ENCODE assay signal across 16 cellular contexts in the genomic region with DNA sequence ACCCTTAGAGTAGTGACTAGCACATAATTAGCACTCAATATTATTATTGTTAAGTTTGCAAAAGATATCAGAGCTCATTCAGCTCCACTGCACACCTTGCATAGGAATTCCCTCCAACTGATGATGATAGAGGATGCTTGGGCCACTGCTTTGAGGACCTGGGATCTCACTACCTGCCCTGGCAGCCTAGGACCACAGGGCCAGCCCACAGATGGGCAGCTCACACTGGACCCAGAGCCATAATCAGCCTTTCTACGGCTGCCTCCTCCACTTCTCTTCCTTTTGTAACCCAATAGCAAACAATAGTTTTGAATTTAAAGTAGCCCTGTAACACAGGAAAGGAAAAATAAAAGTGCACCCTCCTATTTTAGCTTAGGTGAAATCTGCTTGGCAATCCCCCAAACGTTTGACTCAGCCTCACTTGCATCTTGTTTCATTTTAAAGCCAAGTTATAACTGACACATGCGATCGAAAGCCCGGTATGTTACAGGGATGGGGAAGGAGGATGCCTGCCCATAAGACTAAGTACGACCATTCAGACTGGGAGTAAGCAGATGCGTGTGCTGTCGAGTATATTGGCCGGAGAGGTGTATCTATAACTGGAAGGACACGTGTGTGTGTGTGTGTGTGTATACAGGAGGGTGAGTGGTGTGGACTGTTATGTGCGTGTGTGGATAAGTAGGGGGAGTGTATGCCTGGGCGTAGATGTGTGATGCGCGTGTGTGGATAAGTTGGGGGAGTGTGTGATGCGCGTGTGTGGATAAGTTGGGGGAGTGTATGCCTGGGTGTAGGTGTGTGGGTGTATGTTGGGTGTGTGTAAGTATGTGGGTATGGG.
A peak's percentile ranks its signal among the peaks of the same experiment; 100 is the strongest.
DNase-seq lines count a peak whose midpoint lies in the region; TF ChIP-seq lines count a peak whose summit lies in the region.
"Had no signal": no experiment of that assay in that cellular context is flagged by ENCODE, and none has a peak within 500 bp of the region (broad histone marks: within the 10 kb centered on the region; RNA-seq: fewer than 3 reads in every experiment).

No MANE protein-coding gene starts in this region.

- H3K4me1 ChIP-seq in ectodermal cell (ENCODE audit: control insufficient read depth, insufficient read depth, low read length) = peaks cover 45% of the 10 kb centered on the region
- H3K4me1 ChIP-seq in left ventricle myocardium inferior = peaks cover 18% of the 10 kb centered on the region

- CTCF ChIA-PET in RWPE1 (lab: Yijun Ruan, JAX) = interaction anchor here (0.6 kb wide), 1 partner anchor 12 kb away, joined by 5 read pairs; no protein-coding TSS in a partner anchor

- TF ChIP-seq CTCF in RWPE1 (conservative IDR thresholded peaks at IDR 0.05; ENCODE audit: low read depth) (no peak), WERI-Rb-1 (IDR thresholded peaks at IDR 0.05; ENCODE audit: low read depth, low read length) (no peak), left ventricle myocardium inferior (IDR thresholded peaks at IDR 0.05; ENCODE audit: borderline replicate concordance) (no peak)

- H3K36me3 ChIP-seq in ectodermal cell (ENCODE audit: control insufficient read depth, insufficient read depth, low read length) = no peaks in the 10 kb centered on the region
- no peaks in the 10 kb centered on the region for H3K36me3 ChIP-seq in WERI-Rb-1
- no peaks in the 10 kb centered on the region for H3K36me3 ChIP-seq in left ventricle myocardium inferior

- H3K4me3 ChIP-seq in ectodermal cell (ENCODE audit: insufficient read depth, low read depth, low read length) (no peak overlapping the region), WERI-Rb-1 (ENCODE audit: low read depth, low read length) (no peak overlapping the region), left ventricle myocardium inferior (no peak overlapping the region)

- H3K9me3 ChIP-seq in ectodermal cell (ENCODE audit: control insufficient read depth, low read length) (peaks cover 4% of the 10 kb centered on the region), WERI-Rb-1 (ENCODE audit: severe bottlenecking) (no peaks in the 10 kb centered on the region), left ventricle myocardium inferior (replicated peaks) (peaks cover 7% of the 10 kb centered on the region)

- POLR2A ChIA-PET in RWPE1 (lab: Yijun Ruan, JAX; ENCODE audit: low non-redundant PET) = no interaction called here

- intact Hi-C loops in left ventricle myocardium inferior (cut with micrococcal nuclease) = no loop called here

- WGBS in ectodermal cell, 2 experiments = 85% methylated on average over 16 of the region's 16 CpGs

- peak; percentile 40 for DNase-seq in EH (ENCODE audit: low read depth)
- peak; percentile 60 for DNase-seq in RWPE1 (ENCODE audit: low spot score)
- peak; percentile 57 for DNase-seq in mesenteric fat pad (ENCODE audit: low spot score)
- DNase-seq in WERI-Rb-1 = no peak
- no peak for DNase-seq in substantia nigra (lab: John Stamatoyannopoulos, UW)
- no peak for DNase-seq in hepatic stellate cell (ENCODE audit: low spot score)
- DNase-seq in left ventricle myocardium inferior = no peak
- DNase-seq: activated CD8-positive, alpha-beta memory T cell treated with anti-CD3 and anti-CD28 coated beads for 24 hours; activated gamma-delta T cell treated with Interleukin-2 at 50 U/mL for 16 hours; Calu3; NCI-H2029 treated with DMSO at 0.1 percent for 48 hours; nucleus accumbens; SIG-M5; stimulated activated CD4-positive, alpha-beta T cell treated with anti-CD3 and anti-CD28 coated beads, Interleukin-12 subunit alpha, Interleukin-12 subunit beta, amount 100 ng/mL, for 4 hours had no signal

- H3K27ac ChIP-seq in RWPE1 (peak overlapping the region; percentile 72), ectodermal cell (ENCODE audit: insufficient read depth, low read depth, low read length, poor library complexity, severe bottlenecking) (peak overlapping the region; percentile 93), WERI-Rb-1 (no peak overlapping the region), substantia nigra (ENCODE audit: low read depth, low read length, poor library complexity, severe bottlenecking) (no peak overlapping the region), left ventricle myocardium inferior (replicated peaks) (no peak overlapping the region)
- H3K27ac ChIP-seq: HL-60 had no signal

- peaks cover 5% of the 10 kb centered on the region for H3K27me3 ChIP-seq in ectodermal cell (ENCODE audit: control insufficient read depth, insufficient read depth, low read length, poor library complexity, severe bottlenecking)
- H3K27me3 ChIP-seq in WERI-Rb-1 (ENCODE audit: insufficient read depth, low read depth, severe bottlenecking) = no peaks in the 10 kb centered on the region
- peaks cover 25% of the 10 kb centered on the region for H3K27me3 ChIP-seq in left ventricle myocardium inferior (ENCODE audit: low read depth)

Comparison
In these comparisons a context has a peak if more than half of its experiments do, and no peak if none do; other contexts are left out.
1. DNase-seq: peak in EH (single experiment), RWPE1 (single experiment) and mesenteric fat pad (single experiment); none in WERI-Rb-1 (single experiment), substantia nigra (0 of 49), hepatic stellate cell (single experiment) and left ventricle myocardium inferior (single experiment).
2. H3K27ac ChIP-seq: peak in RWPE1 (single experiment) and ectodermal cell (single experiment); none in WERI-Rb-1 (single experiment), substantia nigra (single experiment) and left ventricle myocardium inferior (single experiment).